In genomic region chr6:2877057-2877882, GRCh38 we compare ENCODE assay signal across 8 cellular contexts. TPM values are rescaled to one million over a fixed set of nuclear protein-coding genes. Genes with fewer than 3 reads are reported as not detected.
DNase-seq lines count a peak whose midpoint lies in the region; ATAC-seq, FAIRE-seq and TF ChIP-seq lines count a peak whose summit lies in the region.

No MANE protein-coding gene starts in this region.

- peaks cover 25% of the 10 kb centered on the region for H3F3A ChIP-seq in PC-9 (ENCODE audit: insufficient read depth, low read depth)

- H3K9me2 ChIP-seq in PC-9 (ENCODE audit: insufficient read depth): no peaks in the 10 kb centered on the region

- H3K79me2 ChIP-seq in PC-9 (ENCODE audit: low read depth) (no peaks in the 10 kb centered on the region), endothelial cell of umbilical vein (ENCODE audit: control insufficient read depth, insufficient read depth, low read length) (peaks cover 7% of the 10 kb centered on the region)

- TF ChIP-seq POLR2A in endothelial cell of umbilical vein (IDR thresholded peaks at IDR 0.05; ENCODE audit: low read depth, low read length): no peak
- no peak for TF ChIP-seq POLR2A in lower leg skin (IDR thresholded peaks at IDR 0.05)

- no peak for TF ChIP-seq CTCF in CD8-positive, alpha-beta T cell (IDR thresholded peaks at IDR 0.05)
- no peak for TF ChIP-seq CTCF in PC-9 (conservative IDR thresholded peaks at IDR 0.05)
- no peak for TF ChIP-seq CTCF in endothelial cell of umbilical vein (IDR thresholded peaks at IDR 0.05; ENCODE audit: extremely low read depth in 1 of 2, insufficient read depth in 1 of 2, low read depth in 1 of 2, low read length in 2 of 2)
- TF ChIP-seq CTCF in neural crest cell (conservative IDR thresholded peaks at IDR 0.05): no peak
- no peak for TF ChIP-seq CTCF in lower leg skin (IDR thresholded peaks at IDR 0.05)

- no peak overlapping the region for H3K4me3 ChIP-seq in CD8-positive, alpha-beta T cell (ENCODE audit: low read depth, low read length)
- H3K4me3 ChIP-seq in PC-9: peak overlapping the region; percentile 44; the same call in 1 of the 2 replicates
- H3K4me3 ChIP-seq in endothelial cell of umbilical vein (replicated peaks in 1 of 3; ENCODE audit: insufficient read depth in 1 of 3, low read depth in 1 of 3, low read length in 3 of 3): peak overlapping the region in 2 of 3 experiments; percentile 4 to 28
- H3K4me3 ChIP-seq in lower leg skin (ENCODE audit: low read depth, poor library complexity, severe bottlenecking): no peak overlapping the region

- H3K4me1 Mint-ChIP-seq in CD8-positive, alpha-beta T cell (ENCODE audit: low read depth): peaks cover 85% of the 10 kb centered on the region
- peaks cover 21% of the 10 kb centered on the region for H3K4me1 Mint-ChIP-seq in neural crest cell

- H3K27ac Mint-ChIP-seq in CD8-positive, alpha-beta T cell: peak overlapping the region; percentile 93
- no peak overlapping the region for H3K27ac Mint-ChIP-seq in neural crest cell (ENCODE audit: unreplicated experiment)

- H2AFZ ChIP-seq in PC-9 (no peak overlapping the region), endothelial cell of umbilical vein (ENCODE audit: low read depth, low read length) (no peak overlapping the region)

- peak overlapping the region; percentile 24 for H3K27ac ChIP-seq in CD8-positive, alpha-beta T cell (ENCODE audit: low read depth, low read length)
- peak overlapping the region; percentile 99 for H3K27ac ChIP-seq in PC-9
- H3K27ac ChIP-seq in endothelial cell of umbilical vein (ENCODE audit: insufficient read depth, low read depth, low read length): peak overlapping the region; percentile 91

- TSS peak; percentile 79 for BruUV-seq in PC-9 (replicated peaks; lab: Mats Ljungman, UMichigan)
- BruUV-seq in endothelial cell of umbilical vein (replicated peaks; lab: Mats Ljungman, UMichigan): no TSS peak

- no peaks in the 10 kb centered on the region for H3K9me1 ChIP-seq in endothelial cell of umbilical vein (replicated peaks; ENCODE audit: control insufficient read depth, extremely low read depth, insufficient read depth, low read length)

- peaks cover 71% of the 10 kb centered on the region for H3K4me1 ChIP-seq in CD8-positive, alpha-beta T cell (ENCODE audit: insufficient read depth, low read length)
- H3K4me1 ChIP-seq in PC-9 (replicated peaks; ENCODE audit: insufficient read depth): peaks cover 30% of the 10 kb centered on the region
- peaks cover 29% of the 10 kb centered on the region for H3K4me1 ChIP-seq in endothelial cell of umbilical vein (ENCODE audit: control insufficient read depth, extremely low read depth, insufficient read depth, low read length)

- H3K9ac ChIP-seq in endothelial cell of umbilical vein (replicated peaks; ENCODE audit: extremely low read depth, insufficient read depth, low read length): peak overlapping the region; percentile 64

- FAIRE-seq in endothelial cell of umbilical vein (lab: Jason Lieb, UNC): no peak

- H3K27me3 Mint-ChIP-seq in CD8-positive, alpha-beta T cell (ENCODE audit: low read depth): no peaks in the 10 kb centered on the region
- H3K27me3 Mint-ChIP-seq in neural crest cell (ENCODE audit: low read depth): peaks cover 42% of the 10 kb centered on the region

- ATAC-seq in CD8-positive, alpha-beta T cell: no peak
- ATAC-seq in GM21515 (IDR thresholded peaks at IDR 0.05; ENCODE audit: unreplicated experiment) (no peak), HG02678 (IDR thresholded peaks at IDR 0.05; ENCODE audit: unreplicated experiment) (no peak)

- peak overlapping the region; percentile 87 for H3K4me3 Mint-ChIP-seq in CD8-positive, alpha-beta T cell
- H3K4me3 Mint-ChIP-seq in neural crest cell: peak overlapping the region; percentile 39

- intact Hi-C loops in CD8-positive, alpha-beta T cell (cut with DNase I, micrococcal nuclease): loop anchor here (2.0 kb wide), 2 partner anchors 14 to 18 kb away; no protein-coding TSS in a partner anchor
- intact Hi-C loops in PC-9 (cut with micrococcal nuclease; ENCODE audit: unreplicated experiment): loop anchor here (2.0 kb wide), 1 partner anchor 66 kb away; no protein-coding TSS in a partner anchor
- intact Hi-C loops in endothelial cell of umbilical vein (cut with micrococcal nuclease): no loop called here
- intact Hi-C loops in lower leg skin (cut with DNase I; ENCODE audit: low total_unique reads): no loop called here

- no peaks in the 10 kb centered on the region for H4K20me1 ChIP-seq in PC-9 (ENCODE audit: insufficient read depth)
- no peaks in the 10 kb centered on the region for H4K20me1 ChIP-seq in endothelial cell of umbilical vein (replicated peaks; ENCODE audit: control insufficient read depth, extremely low read depth, insufficient read depth, low read length)

- WGBS in lower leg skin, 2 donors: 75 to 87% methylated on average over 13 of the region's 13 CpGs

- CTCF ChIA-PET in CD8-positive, alpha-beta T cell (lab: Charles Lee): interaction anchor here (0.7 to 3.3 kb wide), 19 partner anchors 11 to 112 kb away, joined by 3 to 16 read pairs (median 4); partner anchors contain the start of genes SERPINB1 and SERPINB9
- CTCF ChIA-PET in PC-9 (lab: Charles Lee): interaction anchor here (0.6 to 1.3 kb wide), 6 partner anchors 20 to 354 kb away, joined by 3 to 6 read pairs (median 4); no protein-coding TSS in a partner anchor
- CTCF ChIA-PET in endothelial cell of umbilical vein (lab: Charles Lee): interaction anchor here (0.9 to 3.5 kb wide), 13 partner anchors 8 to 139 kb away, joined by 3 to 19 read pairs (median 5); partner anchors contain the start of gene SERPINB9

- dilution Hi-C loops in endothelial cell of umbilical vein (cut with MboI; ENCODE audit: extremely low pct_ligation_motif_present, low sequenced_read_pairs): no loop called here

- no peaks in the 10 kb centered on the region for H3K27me3 ChIP-seq in CD8-positive, alpha-beta T cell (ENCODE audit: insufficient read depth, low read length)
- H3K27me3 ChIP-seq in PC-9 (ENCODE audit: insufficient read depth, low read depth) (no peaks in the 10 kb centered on the region), endothelial cell of umbilical vein (ENCODE audit: control insufficient read depth in 2 of 2, insufficient read depth in 2 of 2, low read length in 2 of 2) (no peaks in the 10 kb centered on the region)

- no peak for DNase-seq in CD8-positive, alpha-beta T cell
- DNase-seq in PC-9 (peak; percentile 59 to 77), endothelial cell of umbilical vein (ENCODE audit: low read depth, low spot score) (peak; percentile 86), neural crest cell (ENCODE audit: low read depth, low spot score) (no peak), lower leg skin (ENCODE audit: low spot score in 2 of 2) (no peak), activated gamma-delta T cell treated with Interleukin-2 at 50 U/mL for 16 hours (no peak)

- H3K36me3 ChIP-seq in CD8-positive, alpha-beta T cell (ENCODE audit: insufficient read depth, low read length): no peaks in the 10 kb centered on the region
- H3K36me3 ChIP-seq in PC-9 (ENCODE audit: low read depth) (no peaks in the 10 kb centered on the region), endothelial cell of umbilical vein (ENCODE audit: control insufficient read depth in 2 of 2, extremely low read depth in 1 of 2, insufficient read depth in 2 of 2, low read length in 2 of 2) (no peaks in the 10 kb centered on the region)

- H3K4me2 ChIP-seq in PC-9: peak overlapping the region; percentile 76
- peak overlapping the region; percentile 53 for H3K4me2 ChIP-seq in endothelial cell of umbilical vein (ENCODE audit: insufficient read depth, low read length)

- no peaks in the 10 kb centered on the region for H3K9me3 ChIP-seq in CD8-positive, alpha-beta T cell (ENCODE audit: low read length)
- no peaks in the 10 kb centered on the region for H3K9me3 ChIP-seq in PC-9 (ENCODE audit: insufficient read depth, low read depth)
- no peaks in the 10 kb centered on the region for H3K9me3 ChIP-seq in endothelial cell of umbilical vein (replicated peaks; ENCODE audit: control insufficient read depth, insufficient read depth, low read length)

- POLR2A ChIA-PET in CD8-positive, alpha-beta T cell (lab: Charles Lee): interaction anchor here (0.9 to 3.8 kb wide), 10 partner anchors 9 to 36 kb away, joined by 3 to 19 read pairs (median 11); partner anchors contain the start of genes SERPINB1 and SERPINB9
- POLR2A ChIA-PET in PC-9 (lab: Charles Lee; ENCODE audit: unreplicated experiment): interaction anchor here (0.5 to 0.7 kb wide), 6 partner anchors 20 to 147 kb away, joined by 3 to 6 read pairs (median 4); no protein-coding TSS in a partner anchor
- POLR2A ChIA-PET in endothelial cell of umbilical vein (lab: Charles Lee): interaction anchor here (0.6 to 1.6 kb wide), 5 partner anchors 19 to 101 kb away, joined by 3 to 5 read pairs (median 4); partner anchors contain the start of gene SERPINB9

- peaks cover 7% of the 10 kb centered on the region for H3K36me3 Mint-ChIP-seq in CD8-positive, alpha-beta T cell
- peaks cover 2% of the 10 kb centered on the region for H3K36me3 Mint-ChIP-seq in neural crest cell (ENCODE audit: low read depth)

- H3K9me3 Mint-ChIP-seq in CD8-positive, alpha-beta T cell: no peaks in the 10 kb centered on the region
- peaks cover 8% of the 10 kb centered on the region for H3K9me3 Mint-ChIP-seq in neural crest cell

RNA-seq across cellular contexts. Expression of gene SERPINB9, which starts 25.8 kb away (rescaled TPM):
- total RNA-seq in CD8-positive, alpha-beta T cell: 10 to 100 TPM; 36.0 to 39.1 TPM
- total RNA-seq in PC-9 (2021): 1.7 and 2.4 TPM in 2 replicates
- total RNA-seq in endothelial cell of umbilical vein: 37.0 and 58.0 TPM in 2 replicates
- polyA plus RNA-seq in endothelial cell of umbilical vein: 47.3 and 51.6 TPM in 2 replicates
- 37.5 and 38.5 TPM in 2 replicates for polyA plus RNA-seq in endothelial cell of umbilical vein (2011; cell fraction: cytosol; rRNA removed)
- polyA plus RNA-seq in endothelial cell of umbilical vein (2011; cell fraction: nucleus; rRNA removed): 32.0 and 44.9 TPM in 2 replicates
- 23.4 and 26.9 TPM in 2 replicates for polyA plus RNA-seq in endothelial cell of umbilical vein (2012)
- polyA minus RNA-seq in endothelial cell of umbilical vein: 94.7 and 96.7 TPM in 2 replicates
- polyA minus RNA-seq in endothelial cell of umbilical vein (2011; cell fraction: cytosol; rRNA and poly(A)+ RNA removed): not detected
- polyA minus RNA-seq in endothelial cell of umbilical vein (2011; cell fraction: nucleus; rRNA and poly(A)+ RNA removed): 25.6 and 46.0 TPM in 2 replicates
- total RNA-seq in neural crest cell: 9.2 and 9.4 TPM in 2 replicates
- 1 to 10 TPM in 2 of 4 donors, under 1 TPM in 2; 0.42 to 3.9 (median 1.5) TPM for total RNA-seq in lower leg skin

RNA-seq across cellular contexts. Expression of gene SERPINB1, which starts 35.6 kb away (rescaled TPM):
- total RNA-seq in CD8-positive, alpha-beta T cell: 10 to 100 TPM; 48.8 to 50.7 TPM
- total RNA-seq in PC-9 (2021) (82.3 and 93.9 TPM in 2 replicates), endothelial cell of umbilical vein (23.3 and 24.0 TPM in 2 replicates), neural crest cell (7.2 and 8.2 TPM in 2 replicates), lower leg skin (10 to 100 TPM; 12.6 to 41.1 (median 17.6) TPM)
- polyA plus RNA-seq in endothelial cell of umbilical vein: 5.9 and 6.7 TPM in 2 replicates
- 10.6 and 11.9 TPM in 2 replicates for polyA plus RNA-seq in endothelial cell of umbilical vein (2011; cell fraction: cytosol; rRNA removed)
- 5.7 and 9.4 TPM in 2 replicates for polyA plus RNA-seq in endothelial cell of umbilical vein (2011; cell fraction: nucleus; rRNA removed)
- 11.5 and 15.7 TPM in 2 replicates for polyA plus RNA-seq in endothelial cell of umbilical vein (2012)
- 5.7 and 6.0 TPM in 2 replicates for polyA minus RNA-seq in endothelial cell of umbilical vein
- 31.9 TPM for polyA minus RNA-seq in endothelial cell of umbilical vein (2011; cell fraction: cytosol; rRNA and poly(A)+ RNA removed)
- 3.5 and 5.7 TPM in 2 replicates for polyA minus RNA-seq in endothelial cell of umbilical vein (2011; cell fraction: nucleus; rRNA and poly(A)+ RNA removed)

Comparison
In these comparisons a context has a peak if more than half of its experiments do, and no peak if none do; other contexts are left out.
1. DNase-seq: peak in PC-9 (2 of 2) and endothelial cell of umbilical vein (single experiment); none in CD8-positive, alpha-beta T cell (0 of 7), neural crest cell (single experiment), lower leg skin (0 of 2) and activated gamma-delta T cell treated with Interleukin-2 at 50 U/mL for 16 hours (single experiment).
2. H3K27ac ChIP-seq: peak in every context shown above with its lines; median percentile 99 in PC-9; 91 in endothelial cell of umbilical vein; 24 in CD8-positive, alpha-beta T cell.
3. H3K4me3 ChIP-seq: peak in PC-9 (single experiment) and endothelial cell of umbilical vein (2 of 3); none in CD8-positive, alpha-beta T cell (single experiment) and lower leg skin (single experiment).
4. intact Hi-C loops: an anchor here in CD8-positive, alpha-beta T cell (2.0 kb wide) and PC-9 (2.0 kb wide); none called in endothelial cell of umbilical vein and lower leg skin.